In genomic region chr2:239318790-239319189, GRCh38 we compare ENCODE assay signal across 8 cellular contexts.
DNase-seq lines count a peak whose midpoint lies in the region; ATAC-seq and TF ChIP-seq lines count a peak whose summit lies in the region.

No MANE protein-coding gene starts in this region.

- peaks cover 13% of the 10 kb centered on the region for H3K4me1 ChIP-seq in Panc1 (ENCODE audit: control insufficient read depth, insufficient read depth, low read length)

- no peaks in the 10 kb centered on the region for H3K9me3 ChIP-seq in Panc1 (ENCODE audit: control insufficient read depth, insufficient read depth, low read depth, low read length)

- peaks cover 11% of the 10 kb centered on the region for H3K36me3 Mint-ChIP-seq in endothelial cell (ENCODE audit: low read depth, unreplicated experiment)
- peaks cover 30% of the 10 kb centered on the region for H3K36me3 Mint-ChIP-seq in neural crest cell (ENCODE audit: low read depth)

- H3K4me3 ChIP-seq in AG10803 (ENCODE audit: low read length) (peak overlapping the region; percentile 47), Panc1 (ENCODE audit: low read depth in 2 of 2, low read length in 2 of 2) (peak overlapping the region; percentile 20 to 46), foreskin fibroblast (ENCODE audit: low read depth in 1 of 2, low read length in 2 of 2) (no peak overlapping the region)

- peak overlapping the region; percentile 72 for H3K27ac ChIP-seq in Panc1 (ENCODE audit: low read length)

- TF ChIP-seq CTCF in AG10803 (conservative IDR thresholded peaks at IDR 0.05; ENCODE audit: low read length) (no peak), Panc1 (IDR thresholded peaks at IDR 0.05) (no peak), endothelial cell (IDR thresholded peaks at IDR 0.05; ENCODE audit: unreplicated experiment) (no peak), neural crest cell (conservative IDR thresholded peaks at IDR 0.05) (no peak), foreskin fibroblast (IDR thresholded peaks at IDR 0.05; ENCODE audit: low read depth, low read length) (no peak)

- H3K27me3 Mint-ChIP-seq in endothelial cell (ENCODE audit: unreplicated experiment): no peaks in the 10 kb centered on the region
- H3K27me3 Mint-ChIP-seq in neural crest cell (ENCODE audit: low read depth): no peaks in the 10 kb centered on the region

- POLR2A ChIA-PET in Panc1 (lab: Charles Lee): no interaction called here

- no peaks in the 10 kb centered on the region for H3K27me3 ChIP-seq in Panc1 (ENCODE audit: control insufficient read depth, insufficient read depth, low read length)

- H3K9me3 Mint-ChIP-seq in endothelial cell (ENCODE audit: unreplicated experiment) (no peaks in the 10 kb centered on the region), neural crest cell (peaks cover 9% of the 10 kb centered on the region)

- BruUV-seq in Panc1 (replicated peaks; lab: Mats Ljungman, UMichigan): no TSS peak

- DNase-seq in AG10803 (ENCODE audit: low read depth) (peak; percentile 54), Panc1 (ENCODE audit: low read depth, low spot score) (no peak), endothelial cell (ENCODE audit: low spot score) (no peak), neural crest cell (ENCODE audit: low read depth, low spot score) (no peak), foreskin fibroblast (no peak), DMS114 treated with DMSO at 0.1 percent for 48 hours (lab: John Stamatoyannopoulos, UW; ENCODE audit: unreplicated experiment) (no peak), NCI-H526 treated with DMSO at 0.1 percent for 48 hours (lab: John Stamatoyannopoulos, UW) (no peak), NCI-H446 (lab: John Stamatoyannopoulos, UW) (no peak)

- CTCF ChIA-PET in Panc1 (lab: Charles Lee): no interaction called here

- intact Hi-C loops in Panc1 (cut with micrococcal nuclease; ENCODE audit: unreplicated experiment): no loop called here

- peak; percentile 57; the same call in 1 of the 2 replicates for ATAC-seq in Panc1

- no peak overlapping the region for H3K4me3 Mint-ChIP-seq in endothelial cell (ENCODE audit: unreplicated experiment)
- H3K4me3 Mint-ChIP-seq in neural crest cell: no peak overlapping the region

- H3K27ac Mint-ChIP-seq in endothelial cell (ENCODE audit: unreplicated experiment) (peak overlapping the region; percentile 67), neural crest cell (ENCODE audit: unreplicated experiment) (peak overlapping the region; percentile 85)

- in situ Hi-C loops in Panc1 (cut with HindIII; ENCODE audit: low pct_unique_long_range_greater_than_20kb, low sequenced_read_pairs): no loop called here

- H3K4me1 Mint-ChIP-seq in endothelial cell (ENCODE audit: unreplicated experiment) (peaks cover 17% of the 10 kb centered on the region), neural crest cell (peaks cover 68% of the 10 kb centered on the region)

- H3K36me3 ChIP-seq in Panc1 (ENCODE audit: control insufficient read depth, insufficient read depth, low read length): no peaks in the 10 kb centered on the region

Comparison
In these comparisons a context has a peak if more than half of its experiments do, and no peak if none do; other contexts are left out.
1. H3K4me3 ChIP-seq: peak in AG10803 (single experiment) and Panc1 (2 of 2); none in foreskin fibroblast (0 of 2).